ENCODE assay signal across 2 cellular contexts in genomic region chr14:53982546-53982945, GRCh38.
A peak's percentile ranks its signal among the peaks of the same experiment; 100 is the strongest.
TF ChIP-seq lines count a peak whose summit lies in the region.

No MANE protein-coding gene starts in this region.

TF ChIP-seq in GM23338, 12 proteins besides CTCF, POLR2A, EP300 and RAD21:
- TF ChIP-seq CREB1 (CRISPR knock-in tag; IDR thresholded peaks at IDR 0.05; ENCODE audit: low read depth), result no peak
- TF ChIP-seq, protein P1, sequence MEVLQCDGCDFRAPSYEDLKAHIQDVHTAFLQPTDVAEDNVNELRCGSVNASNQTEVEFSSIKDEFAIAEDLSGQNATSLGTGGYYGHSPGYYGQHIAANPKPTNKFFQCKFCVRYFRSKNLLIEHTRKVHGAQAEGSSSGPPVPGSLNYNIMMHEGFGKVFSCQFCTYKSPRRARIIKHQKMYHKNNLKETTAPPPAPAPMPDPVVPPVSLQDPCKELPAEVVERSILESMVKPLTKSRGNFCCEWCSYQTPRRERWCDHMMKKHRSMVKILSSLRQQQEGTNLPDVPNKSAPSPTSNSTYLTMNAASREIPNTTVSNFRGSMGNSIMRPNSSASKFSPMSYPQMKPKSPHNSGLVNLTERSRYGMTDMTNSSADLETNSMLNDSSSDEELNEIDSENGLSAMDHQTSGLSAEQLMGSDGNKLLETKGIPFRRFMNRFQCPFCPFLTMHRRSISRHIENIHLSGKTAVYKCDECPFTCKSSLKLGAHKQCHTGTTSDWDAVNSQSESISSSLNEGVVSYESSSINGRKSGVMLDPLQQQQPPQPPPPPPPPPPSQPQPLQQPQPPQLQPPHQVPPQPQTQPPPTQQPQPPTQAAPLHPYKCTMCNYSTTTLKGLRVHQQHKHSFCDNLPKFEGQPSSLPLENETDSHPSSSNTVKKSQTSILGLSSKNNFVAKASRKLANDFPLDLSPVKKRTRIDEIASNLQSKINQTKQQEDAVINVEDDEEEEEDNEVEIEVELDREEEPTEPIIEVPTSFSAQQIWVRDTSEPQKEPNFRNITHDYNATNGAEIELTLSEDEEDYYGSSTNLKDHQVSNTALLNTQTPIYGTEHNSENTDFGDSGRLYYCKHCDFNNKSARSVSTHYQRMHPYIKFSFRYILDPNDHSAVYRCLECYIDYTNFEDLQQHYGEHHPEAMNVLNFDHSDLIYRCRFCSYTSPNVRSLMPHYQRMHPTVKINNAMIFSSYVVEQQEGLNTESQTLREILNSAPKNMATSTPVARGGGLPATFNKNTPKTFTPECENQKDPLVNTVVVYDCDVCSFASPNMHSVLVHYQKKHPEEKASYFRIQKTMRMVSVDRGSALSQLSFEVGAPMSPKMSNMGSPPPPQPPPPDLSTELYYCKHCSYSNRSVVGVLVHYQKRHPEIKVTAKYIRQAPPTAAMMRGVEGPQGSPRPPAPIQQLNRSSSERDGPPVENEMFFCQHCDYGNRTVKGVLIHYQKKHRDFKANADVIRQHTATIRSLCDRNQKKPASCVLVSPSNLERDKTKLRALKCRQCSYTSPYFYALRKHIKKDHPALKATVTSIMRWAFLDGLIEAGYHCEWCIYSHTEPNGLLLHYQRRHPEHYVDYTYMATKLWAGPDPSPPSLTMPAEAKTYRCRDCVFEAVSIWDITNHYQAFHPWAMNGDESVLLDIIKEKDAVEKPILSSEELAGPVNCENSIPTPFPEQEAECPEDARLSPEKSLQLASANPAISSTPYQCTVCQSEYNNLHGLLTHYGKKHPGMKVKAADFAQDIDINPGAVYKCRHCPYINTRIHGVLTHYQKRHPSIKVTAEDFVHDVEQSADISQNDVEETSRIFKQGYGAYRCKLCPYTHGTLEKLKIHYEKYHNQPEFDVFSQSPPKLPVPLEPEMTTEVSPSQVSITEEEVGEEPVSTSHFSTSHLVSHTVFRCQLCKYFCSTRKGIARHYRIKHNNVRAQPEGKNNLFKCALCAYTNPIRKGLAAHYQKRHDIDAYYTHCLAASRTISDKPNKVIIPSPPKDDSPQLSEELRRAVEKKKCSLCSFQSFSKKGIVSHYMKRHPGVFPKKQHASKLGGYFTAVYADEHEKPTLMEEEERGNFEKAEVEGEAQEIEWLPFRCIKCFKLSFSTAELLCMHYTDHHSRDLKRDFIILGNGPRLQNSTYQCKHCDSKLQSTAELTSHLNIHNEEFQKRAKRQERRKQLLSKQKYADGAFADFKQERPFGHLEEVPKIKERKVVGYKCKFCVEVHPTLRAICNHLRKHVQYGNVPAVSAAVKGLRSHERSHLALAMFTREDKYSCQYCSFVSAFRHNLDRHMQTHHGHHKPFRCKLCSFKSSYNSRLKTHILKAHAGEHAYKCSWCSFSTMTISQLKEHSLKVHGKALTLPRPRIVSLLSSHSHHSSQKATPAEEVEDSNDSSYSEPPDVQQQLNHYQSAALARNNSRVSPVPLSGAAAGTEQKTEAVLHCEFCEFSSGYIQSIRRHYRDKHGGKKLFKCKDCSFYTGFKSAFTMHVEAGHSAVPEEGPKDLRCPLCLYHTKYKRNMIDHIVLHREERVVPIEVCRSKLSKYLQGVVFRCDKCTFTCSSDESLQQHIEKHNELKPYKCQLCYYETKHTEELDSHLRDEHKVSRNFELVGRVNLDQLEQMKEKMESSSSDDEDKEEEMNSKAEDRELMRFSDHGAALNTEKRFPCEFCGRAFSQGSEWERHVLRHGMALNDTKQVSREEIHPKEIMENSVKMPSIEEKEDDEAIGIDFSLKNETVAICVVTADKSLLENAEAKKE (CRISPR knock-in tag; IDR thresholded peaks at IDR 0.05), result peak; percentile 46; the same call in 1 of the 2 replicates
- peak; percentile 99 for TF ChIP-seq NANOG (IDR thresholded peaks at IDR 0.05; ENCODE audit: borderline replicate concordance)

TF ChIP-seq in HepG2, 621 proteins besides CTCF, POLR2A, EP300 and RAD21 (continued from another document):
- TF ChIP-seq, protein P2, sequence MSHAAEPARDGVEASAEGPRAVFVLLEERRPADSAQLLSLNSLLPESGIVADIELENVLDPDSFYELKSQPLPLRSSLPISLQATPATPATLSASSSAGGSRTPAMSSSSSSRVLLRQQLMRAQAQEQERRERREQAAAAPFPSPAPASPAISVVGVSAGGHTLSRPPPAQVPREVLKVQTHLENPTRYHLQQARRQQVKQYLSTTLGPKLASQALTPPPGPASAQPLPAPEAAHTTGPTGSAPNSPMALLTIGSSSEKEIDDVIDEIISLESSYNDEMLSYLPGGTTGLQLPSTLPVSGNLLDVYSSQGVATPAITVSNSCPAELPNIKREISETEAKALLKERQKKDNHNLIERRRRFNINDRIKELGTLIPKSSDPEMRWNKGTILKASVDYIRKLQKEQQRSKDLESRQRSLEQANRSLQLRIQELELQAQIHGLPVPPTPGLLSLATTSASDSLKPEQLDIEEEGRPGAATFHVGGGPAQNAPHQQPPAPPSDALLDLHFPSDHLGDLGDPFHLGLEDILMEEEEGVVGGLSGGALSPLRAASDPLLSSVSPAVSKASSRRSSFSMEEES (CRISPR knock-in tag; IDR thresholded peaks at IDR 0.05), result no peak
- TF ChIP-seq LCORL (IDR thresholded peaks at IDR 0.05) (no peak), LCORL (CRISPR knock-in tag; IDR thresholded peaks at IDR 0.05) (no peak), ZNF850 (CRISPR knock-in tag; conservative IDR thresholded peaks at IDR 0.05) (no peak), ZNF317 (CRISPR knock-in tag; IDR thresholded peaks at IDR 0.05) (no peak), GATA4 (IDR thresholded peaks at IDR 0.05; ENCODE audit: borderline replicate concordance, low read depth) (no peak), ONECUT2 (CRISPR knock-in tag; IDR thresholded peaks at IDR 0.05) (no peak), CENPX (CRISPR knock-in tag; IDR thresholded peaks at IDR 0.05) (no peak), SALL2 (CRISPR knock-in tag; IDR thresholded peaks at IDR 0.05) (no peak), ZSCAN30 (CRISPR knock-in tag; IDR thresholded peaks at IDR 0.05) (no peak), NBN (conservative IDR thresholded peaks at IDR 0.05) (no peak), ZBTB42 (CRISPR knock-in tag; IDR thresholded peaks at IDR 0.05) (no peak), RFXANK (CRISPR knock-in tag; IDR thresholded peaks at IDR 0.05) (no peak), KDM1A (CRISPR knock-in tag; IDR thresholded peaks at IDR 0.05) (no peak), MXI1 (IDR thresholded peaks at IDR 0.05; ENCODE audit: borderline replicate concordance, low read depth, low read length) (no peak), PAX8 (CRISPR knock-in tag; IDR thresholded peaks at IDR 0.05; ENCODE audit: borderline replicate concordance) (no peak)
- TF ChIP-seq, protein P3, sequence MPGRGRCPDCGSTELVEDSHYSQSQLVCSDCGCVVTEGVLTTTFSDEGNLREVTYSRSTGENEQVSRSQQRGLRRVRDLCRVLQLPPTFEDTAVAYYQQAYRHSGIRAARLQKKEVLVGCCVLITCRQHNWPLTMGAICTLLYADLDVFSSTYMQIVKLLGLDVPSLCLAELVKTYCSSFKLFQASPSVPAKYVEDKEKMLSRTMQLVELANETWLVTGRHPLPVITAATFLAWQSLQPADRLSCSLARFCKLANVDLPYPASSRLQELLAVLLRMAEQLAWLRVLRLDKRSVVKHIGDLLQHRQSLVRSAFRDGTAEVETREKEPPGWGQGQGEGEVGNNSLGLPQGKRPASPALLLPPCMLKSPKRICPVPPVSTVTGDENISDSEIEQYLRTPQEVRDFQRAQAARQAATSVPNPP (CRISPR knock-in tag; IDR thresholded peaks at IDR 0.05), result no peak
